ENCODE assay signal across 8 cellular contexts in genomic region chr1:14924455-14925325, GRCh38.
DNase-seq lines count a peak whose midpoint lies in the region; ATAC-seq and TF ChIP-seq lines count a peak whose summit lies in the region.

No MANE protein-coding gene starts in this region.

- intact Hi-C loops in Calu3 (cut with micrococcal nuclease; ENCODE audit: unreplicated experiment) = no loop called here

- H3K36me3 Mint-ChIP-seq in Calu3 (ENCODE audit: insufficient read depth, unreplicated experiment) = peaks cover 8% of the 10 kb centered on the region
- no peaks in the 10 kb centered on the region for H3K36me3 Mint-ChIP-seq in activated T-helper 17 cell treated with anti-CD3 and anti-CD28 coated beads, Interleukin-2, amount 50 U/mL, for 72 hours (ENCODE audit: low read depth)
- no peaks in the 10 kb centered on the region for H3K36me3 Mint-ChIP-seq in neural progenitor cell

- H3K27ac ChIP-seq in neural progenitor cell = no peak overlapping the region

- peak; percentile 20 for DNase-seq in Calu3
- DNase-seq in HT1080 (ENCODE audit: low read depth) = peak; percentile 38
- peak; percentile 18 for DNase-seq in germinal center (ENCODE audit: low spot score)
- peak; percentile 65 for DNase-seq in neural progenitor cell (ENCODE audit: low spot score)
- no peak for DNase-seq in NCI-H1092 (lab: John Stamatoyannopoulos, UW)

- no peak for TF ChIP-seq CTCF in Calu3 (IDR thresholded peaks at IDR 0.05; ENCODE audit: unreplicated experiment)
- no peak for TF ChIP-seq CTCF in neural progenitor cell (IDR thresholded peaks at IDR 0.05)

- BruUV-seq in Calu3 (replicated peaks; lab: Mats Ljungman, UMichigan) = no TSS peak

- ATAC-seq in activated T-helper 17 cell treated with anti-CD3 and anti-CD28 coated beads, Interleukin-2, amount 50 U/mL, for 72 hours (replicated peaks) = peak; percentile 19
- ATAC-seq in HG03196 (IDR thresholded peaks at IDR 0.05; ENCODE audit: unreplicated experiment) (no peak), HG02642 (IDR thresholded peaks at IDR 0.05; ENCODE audit: poor library complexity, unreplicated experiment) (no peak)

- CTCF ChIA-PET in Calu3 (lab: Charles Lee) = no interaction called here

- H3K9ac ChIP-seq in neural progenitor cell = no peak overlapping the region

- H3K27me3 ChIP-seq in neural progenitor cell = peaks cover 41% of the 10 kb centered on the region

- peaks cover 44% of the 10 kb centered on the region for H4K20me1 ChIP-seq in neural progenitor cell (ENCODE audit: low read depth)

- no peaks in the 10 kb centered on the region for H3K36me3 ChIP-seq in neural progenitor cell

- H3K9me3 Mint-ChIP-seq in Calu3 (ENCODE audit: low read depth, unreplicated experiment) (no peaks in the 10 kb centered on the region), neural progenitor cell (no peaks in the 10 kb centered on the region)
- H3K9me3 Mint-ChIP-seq in activated T-helper 17 cell treated with anti-CD3 and anti-CD28 coated beads, Interleukin-2, amount 50 U/mL, for 72 hours = no peaks in the 10 kb centered on the region

- H3F3A ChIP-seq in neural progenitor cell (ENCODE audit: low read depth) = peaks cover 19% of the 10 kb centered on the region

- H3K9me3 ChIP-seq in neural progenitor cell (ENCODE audit: low read depth) = no peaks in the 10 kb centered on the region

- no peaks in the 10 kb centered on the region for H3K4me1 Mint-ChIP-seq in Calu3 (ENCODE audit: low read depth, unreplicated experiment)
- no peaks in the 10 kb centered on the region for H3K4me1 Mint-ChIP-seq in activated T-helper 17 cell treated with anti-CD3 and anti-CD28 coated beads, Interleukin-2, amount 50 U/mL, for 72 hours
- peaks cover 51% of the 10 kb centered on the region for H3K4me1 Mint-ChIP-seq in neural progenitor cell

- H3K4me2 ChIP-seq in neural progenitor cell = peak overlapping the region; percentile 82

- H3K4me1 ChIP-seq in neural progenitor cell = peaks cover 12% of the 10 kb centered on the region

- no peak overlapping the region for H2AFZ ChIP-seq in neural progenitor cell (replicated peaks)

- H3K4me3 Mint-ChIP-seq in Calu3 (ENCODE audit: low read depth, unreplicated experiment) (peak overlapping the region; percentile 71), neural progenitor cell (peak overlapping the region; percentile 92)
- peak overlapping the region; percentile 31 for H3K4me3 Mint-ChIP-seq in activated T-helper 17 cell treated with anti-CD3 and anti-CD28 coated beads, Interleukin-2, amount 50 U/mL, for 72 hours

- H3K27ac Mint-ChIP-seq in Calu3 (ENCODE audit: unreplicated experiment) = no peak overlapping the region
- no peak overlapping the region for H3K27ac Mint-ChIP-seq in activated T-helper 17 cell treated with anti-CD3 and anti-CD28 coated beads, Interleukin-2, amount 50 U/mL, for 72 hours
- peak overlapping the region; percentile 69 for H3K27ac Mint-ChIP-seq in neural progenitor cell

- peaks cover 19% of the 10 kb centered on the region for H3K27me3 Mint-ChIP-seq in Calu3 (ENCODE audit: unreplicated experiment)
- peaks cover 34% of the 10 kb centered on the region for H3K27me3 Mint-ChIP-seq in activated T-helper 17 cell treated with anti-CD3 and anti-CD28 coated beads, Interleukin-2, amount 50 U/mL, for 72 hours
- H3K27me3 Mint-ChIP-seq in neural progenitor cell (ENCODE audit: insufficient read depth, low read depth) = peaks cover 11% of the 10 kb centered on the region

- peaks cover 4% of the 10 kb centered on the region for H3K79me2 ChIP-seq in neural progenitor cell (ENCODE audit: low read depth)

- H3K4me3 ChIP-seq in neural progenitor cell = peak overlapping the region; percentile 62

Comparison
In these comparisons a context has a peak if more than half of its experiments do, and no peak if none do; other contexts are left out.
1. H3K4me3 Mint-ChIP-seq: peak in every context shown above with its lines; median percentile 92 in neural progenitor cell; 71 in Calu3; 31 in activated T-helper 17 cell treated with anti-CD3 and anti-CD28 coated beads, Interleukin-2, amount 50 U/mL, for 72 hours.